ENCODE assay signal across 1 cellular context in genomic region chr16:70661918-70662641, GRCh38.
TF ChIP-seq lines count a peak whose summit lies in the region.

No MANE protein-coding gene starts in this region.

TF ChIP-seq in HCT116, 20 proteins besides CTCF, POLR2A, EP300 and RAD21 (continued from another document):
- TF ChIP-seq ZBTB33 (IDR thresholded peaks at IDR 0.05; ENCODE audit: extremely low read depth, insufficient replicate concordance, low read length): no peak
- no peak for TF ChIP-seq SP1 (IDR thresholded peaks at IDR 0.05; ENCODE audit: low read depth)
- no peak for TF ChIP-seq ATF3 (IDR thresholded peaks at IDR 0.05)
